Comparison of ENCODE assay signal across 8 cellular contexts in genomic region chr4:70705856-70706461, GRCh38. TPM values are rescaled to one million over a fixed set of nuclear protein-coding genes. Genes with fewer than 3 reads are reported as not detected.
A peak's percentile ranks its signal among the peaks of the same experiment; 100 is the strongest.
DNase-seq lines count a peak whose midpoint lies in the region; ATAC-seq and TF ChIP-seq lines count a peak whose summit lies in the region.

No MANE protein-coding gene starts in this region.

- peak overlapping the region; percentile 90 for H3K4me3 Mint-ChIP-seq in activated CD4-positive, alpha-beta T cell treated with anti-CD3 and anti-CD28 coated beads for 36 hours

- H3K4me1 ChIP-seq in osteoblast (ENCODE audit: insufficient read depth, low read length): peaks cover 25% of the 10 kb centered on the region

- no peaks in the 10 kb centered on the region for H3K9me3 Mint-ChIP-seq in activated CD4-positive, alpha-beta T cell treated with anti-CD3 and anti-CD28 coated beads for 36 hours (ENCODE audit: low read depth)

- peak overlapping the region; percentile 95 for H3K4me2 ChIP-seq in osteoblast (ENCODE audit: insufficient read depth, low read length)

- H3K27me3 Mint-ChIP-seq in activated CD4-positive, alpha-beta T cell treated with anti-CD3 and anti-CD28 coated beads for 36 hours: no peaks in the 10 kb centered on the region

- H3K4me3 ChIP-seq in fibroblast of mammary gland (ENCODE audit: control insufficient read depth, low read depth, low read length) (peak overlapping the region; percentile 84), osteoblast (ENCODE audit: insufficient read depth, low read length) (peak overlapping the region; percentile 79)

- no peaks in the 10 kb centered on the region for H3K9me3 ChIP-seq in osteoblast (ENCODE audit: low read depth, low read length)

- TF ChIP-seq CTCF in RWPE1 (conservative IDR thresholded peaks at IDR 0.05; ENCODE audit: low read depth) (no peak), fibroblast of mammary gland (conservative IDR thresholded peaks at IDR 0.05; ENCODE audit: control insufficient read depth, insufficient read depth, low read depth, low read length) (no peak), osteoblast (IDR thresholded peaks at IDR 0.05; ENCODE audit: extremely low read depth, low read depth, low read length) (no peak)

- intact Hi-C loops in activated CD4-positive, alpha-beta T cell treated with anti-CD3 and anti-CD28 coated beads for 36 hours (cut with DNase I, micrococcal nuclease): loop anchor here (1.0 to 5.0 kb wide), 10 partner anchors 17 to 301 kb away; partner anchors contain the start of genes GRSF1 (in 2 of the 2), UTP3 (in 2 of the 2), DCK (in 1 of the 2) and MOB1B (in 1 of the 2)

- H3K27ac ChIP-seq in RWPE1 (peak overlapping the region; percentile 97), osteoblast (ENCODE audit: low read depth, low read length) (peak overlapping the region; percentile 83)

- H3K27ac Mint-ChIP-seq in activated CD4-positive, alpha-beta T cell treated with anti-CD3 and anti-CD28 coated beads for 36 hours: peak overlapping the region; percentile 94

- no peaks in the 10 kb centered on the region for H3K27me3 ChIP-seq in osteoblast (ENCODE audit: insufficient read depth, low read length)

- peak overlapping the region; percentile 91 for H2AFZ ChIP-seq in osteoblast (ENCODE audit: low read length)

- no peaks in the 10 kb centered on the region for H3K36me3 ChIP-seq in osteoblast (ENCODE audit: insufficient read depth, low read length)

- no peak for ATAC-seq in activated CD4-positive, alpha-beta T cell treated with anti-CD3 and anti-CD28 coated beads for 36 hours

- H4K20me1 ChIP-seq in osteoblast (ENCODE audit: insufficient read depth, low read length): peaks cover 3% of the 10 kb centered on the region

- H3K36me3 Mint-ChIP-seq in activated CD4-positive, alpha-beta T cell treated with anti-CD3 and anti-CD28 coated beads for 36 hours (ENCODE audit: low read depth): peaks cover 1% of the 10 kb centered on the region

- CTCF ChIA-PET in activated CD4-positive, alpha-beta T cell treated with anti-CD3 and anti-CD28 coated beads for 36 hours (lab: Charles Lee): interaction anchor here (0.5 to 2.3 kb wide), 8 partner anchors 9 to 133 kb away, joined by 3 to 10 read pairs (median 3); partner anchors contain the start of gene GRSF1
- CTCF ChIA-PET in RWPE1 (lab: Yijun Ruan, JAX): interaction anchor here (0.6 to 1.2 kb wide), 2 partner anchors 16 to 306 kb away, joined by 3 read pairs; partner anchors contain the start of gene RUFY3

- H3K4me1 Mint-ChIP-seq in activated CD4-positive, alpha-beta T cell treated with anti-CD3 and anti-CD28 coated beads for 36 hours: peaks cover 27% of the 10 kb centered on the region

- POLR2A ChIA-PET in activated CD4-positive, alpha-beta T cell treated with anti-CD3 and anti-CD28 coated beads for 36 hours (lab: Charles Lee): interaction anchor here (0.6 to 0.7 kb wide), 2 partner anchors 17 to 125 kb away, joined by 3 to 10 read pairs; no protein-coding TSS in a partner anchor
- POLR2A ChIA-PET in RWPE1 (lab: Yijun Ruan, JAX; ENCODE audit: low non-redundant PET): interaction anchor here (0.6 to 1.2 kb wide), 2 partner anchors 15 to 17 kb away, joined by 3 read pairs; no protein-coding TSS in a partner anchor

- DNase-seq in activated CD4-positive, alpha-beta T cell treated with anti-CD3 and anti-CD28 coated beads for 36 hours: no peak
- no peak for DNase-seq in activated CD4-positive, alpha-beta T cell treated with anti-CD3 and anti-CD28 coated beads for 4 hours
- peak; percentile 8 for DNase-seq in RWPE1 (ENCODE audit: low spot score)
- peak; percentile 24 for DNase-seq in fibroblast of mammary gland (ENCODE audit: low read depth)
- DNase-seq in osteoblast (ENCODE audit: insufficient read length, low spot score, missing footprints): peak; percentile 55
- DNase-seq in DMS153 (lab: John Stamatoyannopoulos, UW): no peak
- DNase-seq in RKO (ENCODE audit: low spot score): no peak
- DNase-seq in 8988T: no peak

- peaks cover 44% of the 10 kb centered on the region for H3K79me2 ChIP-seq in osteoblast (ENCODE audit: insufficient read depth, low read length)

RNA-seq across cellular contexts. Expression of gene RUFY3, which starts 15.8 kb away (rescaled TPM):
- total RNA-seq in activated CD4-positive, alpha-beta T cell treated with anti-CD3 and anti-CD28 coated beads for 36 hours: 10 to 100 TPM; 10.6 to 11.2 TPM
- total RNA-seq in osteoblast: 82.5 and 90.2 TPM in 2 replicates

RNA-seq across cellular contexts. Expression of gene UTP3, which starts 17.6 kb away (rescaled TPM):
- 10 to 100 TPM; 32.6 to 34.3 TPM for total RNA-seq in activated CD4-positive, alpha-beta T cell treated with anti-CD3 and anti-CD28 coated beads for 36 hours
- total RNA-seq in osteoblast: 14.5 and 15.0 TPM in 2 replicates

RNA-seq across cellular contexts. Expression of gene JCHAIN, which starts 39.7 kb away (rescaled TPM):
- total RNA-seq in activated CD4-positive, alpha-beta T cell treated with anti-CD3 and anti-CD28 coated beads for 36 hours: not detected
- total RNA-seq in osteoblast: 2.2 and 2.9 TPM in 2 replicates

Comparison
In these comparisons a context has a peak if more than half of its experiments do, and no peak if none do; other contexts are left out.
1. DNase-seq: peak in RWPE1 (single experiment), fibroblast of mammary gland (single experiment) and osteoblast (single experiment); none in activated CD4-positive, alpha-beta T cell treated with anti-CD3 and anti-CD28 coated beads for 36 hours (single experiment), activated CD4-positive, alpha-beta T cell treated with anti-CD3 and anti-CD28 coated beads for 4 hours (0 of 2), DMS153 (single experiment), RKO (single experiment) and 8988T (single experiment).